ENCODE assay signal across 9 cellular contexts in the genomic region with DNA sequence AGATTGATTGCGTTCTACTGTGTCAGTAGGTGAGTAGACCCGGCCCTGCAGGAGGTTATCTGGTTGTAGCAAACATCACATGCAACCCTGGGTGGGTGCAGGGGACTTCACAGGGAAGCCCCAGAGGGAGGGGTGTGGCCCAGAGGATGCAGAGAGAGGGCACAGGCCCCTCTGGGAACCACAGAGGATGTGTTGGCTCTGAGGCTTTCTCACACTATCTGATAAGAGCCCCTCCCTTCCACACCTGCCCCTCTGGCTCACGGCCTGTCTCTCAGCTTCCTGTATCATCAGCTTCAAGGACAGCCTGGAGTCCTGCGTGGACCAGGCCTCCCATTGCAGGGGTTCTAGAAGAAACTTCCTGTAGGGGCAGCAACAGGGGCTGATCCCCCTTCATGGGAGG.
DNase-seq lines count a peak whose midpoint lies in the region; ATAC-seq and TF ChIP-seq lines count a peak whose summit lies in the region.
"Had no signal": no experiment of that assay in that cellular context is flagged by ENCODE, and none has a peak within 500 bp of the region (broad histone marks: within the 10 kb centered on the region; RNA-seq: fewer than 3 reads in every experiment).

No MANE protein-coding gene starts in this region.

- H3K4me2 ChIP-seq in osteoblast (ENCODE audit: insufficient read depth, low read length): no peak overlapping the region

- H3K9me3 ChIP-seq in osteoblast (ENCODE audit: low read depth, low read length): no peaks in the 10 kb centered on the region

- H3K4me3 ChIP-seq in osteoblast (ENCODE audit: insufficient read depth, low read length): no peak overlapping the region
- H3K4me3 ChIP-seq: skin epidermis had no signal

- no peak overlapping the region for H2AFZ ChIP-seq in osteoblast (ENCODE audit: low read length)

- DNase-seq in GM13977 (ENCODE audit: low spot score): peak; percentile 38
- peak; percentile 18 to 24 for DNase-seq in activated CD4-positive, alpha-beta T cell treated with anti-CD3 and anti-CD28 coated beads, Interleukin-2, amount 50 U/mL, for 4 hours
- no peak for DNase-seq in osteoblast (ENCODE audit: insufficient read length, low spot score, missing footprints)
- no peak for DNase-seq in dedifferentiated amniotic fluid mesenchymal stem cell (ENCODE audit: extremely low spot score)
- DNase-seq in germinal center (ENCODE audit: low spot score): no peak
- DNase-seq in retina: no peak
- no peak for DNase-seq in iPS-NIHi11 (ENCODE audit: low spot score)

- H3K79me2 ChIP-seq in osteoblast (ENCODE audit: insufficient read depth, low read length): peaks cover 1% of the 10 kb centered on the region

- ATAC-seq in HG02852 (IDR thresholded peaks at IDR 0.05; ENCODE audit: unreplicated experiment): peak; percentile 79

- peak overlapping the region; percentile 17 for H3K27ac ChIP-seq in osteoblast (ENCODE audit: low read depth, low read length)

- H3K27me3 ChIP-seq in osteoblast (ENCODE audit: insufficient read depth, low read length): no peaks in the 10 kb centered on the region

- in situ Hi-C loops in GM13977 (cut with MboI; ENCODE audit: low pct_unique_long_range_greater_than_20kb, low sequenced_read_pairs, unreplicated experiment): no loop called here

- TF ChIP-seq CTCF in GM13977 (IDR thresholded peaks at IDR 0.05; ENCODE audit: extremely low read depth, insufficient read depth, missing control alignments) (no peak), osteoblast (IDR thresholded peaks at IDR 0.05; ENCODE audit: extremely low read depth, low read depth, low read length) (no peak)

- H4K20me1 ChIP-seq in osteoblast (ENCODE audit: insufficient read depth, low read length): no peaks in the 10 kb centered on the region

- H3K36me3 ChIP-seq in osteoblast (ENCODE audit: insufficient read depth, low read length): no peaks in the 10 kb centered on the region

- H3K4me1 ChIP-seq in osteoblast (ENCODE audit: insufficient read depth, low read length): peaks cover 10% of the 10 kb centered on the region

Comparison
In these comparisons a context has a peak if more than half of its experiments do, and no peak if none do; other contexts are left out.
1. DNase-seq: peak in GM13977 (single experiment) and activated CD4-positive, alpha-beta T cell treated with anti-CD3 and anti-CD28 coated beads, Interleukin-2, amount 50 U/mL, for 4 hours (2 of 2); none in osteoblast (single experiment), dedifferentiated amniotic fluid mesenchymal stem cell (single experiment), germinal center (single experiment), retina (single experiment) and iPS-NIHi11 (single experiment).